Comparison of ENCODE assay signal across 17 cellular contexts in the genomic region with DNA sequence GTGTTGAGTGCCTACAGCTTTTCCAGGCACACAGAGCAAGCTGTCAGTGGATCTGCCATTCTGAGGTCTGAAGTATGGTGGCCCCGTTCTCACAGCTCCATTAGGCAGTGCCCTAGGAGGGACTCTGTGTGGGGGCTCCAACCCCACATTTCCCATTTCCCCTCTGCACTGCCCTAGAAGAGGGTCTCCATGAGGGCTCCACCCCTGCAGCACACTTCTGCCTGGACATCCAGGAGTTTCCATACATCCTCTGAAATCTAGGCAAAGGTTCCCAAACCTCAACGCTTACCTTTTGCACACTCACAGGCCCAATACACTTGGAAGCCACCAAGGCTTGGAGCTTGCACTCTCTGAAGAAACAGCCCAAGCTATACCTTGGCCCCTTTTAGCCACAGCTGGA.
DNase-seq lines count a peak whose midpoint lies in the region; ATAC-seq, FAIRE-seq and TF ChIP-seq lines count a peak whose summit lies in the region.
"Had no signal": no experiment of that assay in that cellular context is flagged by ENCODE, and none has a peak within 500 bp of the region (broad histone marks: within the 10 kb centered on the region; RNA-seq: fewer than 3 reads in every experiment).

No MANE protein-coding gene starts in this region.

- H4K5ac ChIP-seq in mesendoderm (ENCODE audit: low read length) = no peak overlapping the region

- peaks cover 24% of the 10 kb centered on the region for H3K9me3 ChIP-seq in HepG2 (ENCODE audit: low read length)
- H3K9me3 ChIP-seq in right lobe of liver = no peaks in the 10 kb centered on the region
- H3K9me3 ChIP-seq in OCI-LY7 (ENCODE audit: low read length) = peaks cover 10% of the 10 kb centered on the region; the same call in 1 of the 2 replicates
- peaks cover 11% of the 10 kb centered on the region for H3K9me3 ChIP-seq in CD4-positive, alpha-beta T cell (ENCODE audit: control insufficient read depth, low read length)
- H3K9me3 ChIP-seq: BE2C had no signal

- H3K9me2 ChIP-seq in OCI-LY7 (ENCODE audit: insufficient read depth, low read length) = no peaks in the 10 kb centered on the region

- BruUV-seq in HepG2 (replicated peaks; lab: Mats Ljungman, UMichigan) (no TSS peak), OCI-LY7 (replicated peaks; lab: Mats Ljungman, UMichigan) (no TSS peak)

- H3K9ac ChIP-seq in HepG2 (ENCODE audit: insufficient read depth, low read depth, low read length) = no peak overlapping the region
- H3K9ac ChIP-seq in mesendoderm (ENCODE audit: low read length) = no peak overlapping the region

- no peak for ATAC-seq in HepG2
- ATAC-seq in right lobe of liver = no peak
- ATAC-seq in CD4-positive, alpha-beta T cell (ENCODE audit: poor library complexity) = no peak

- FAIRE-seq in HepG2 (lab: Jason Lieb, UNC) = no peak
- FAIRE-seq: D721Med, GM19239 had no signal

- H3K36me3 Mint-ChIP-seq in CD4-positive, alpha-beta T cell (ENCODE audit: low read depth) = no peaks in the 10 kb centered on the region
- H3K36me3 Mint-ChIP-seq: CD4-positive, CD25-positive, alpha-beta regulatory T cell had no signal

- no peaks in the 10 kb centered on the region for H3K79me1 ChIP-seq in mesendoderm (ENCODE audit: low read length)

- H3K4me1 ChIP-seq in HepG2 (ENCODE audit: insufficient read depth, low read length) (peaks cover 11% of the 10 kb centered on the region), right lobe of liver (no peaks in the 10 kb centered on the region), OCI-LY7 (ENCODE audit: insufficient read depth, low read length, poor library complexity, severe bottlenecking) (no peaks in the 10 kb centered on the region), mesendoderm (ENCODE audit: control insufficient read depth, low read depth, low read length) (no peaks in the 10 kb centered on the region)
- H3K4me1 ChIP-seq: BE2C, Caco-2, HAP-1 had no signal

- no peak for DNase-seq in HepG2 (ENCODE audit: low spot score)
- no peak for DNase-seq in right lobe of liver
- peak; percentile 14 for DNase-seq in OCI-LY7 (ENCODE audit: low spot score)
- peak; percentile 31 for DNase-seq in mesendoderm
- DNase-seq in amygdala (lab: John Stamatoyannopoulos, UW) = no peak
- DNase-seq in CD4-positive, alpha-beta T cell = no peak
- DNase-seq in NAMALWA (ENCODE audit: low spot score) = no peak
- DNase-seq: ACHN; BE2C; C1 segment of cervical spinal cord; CD4-positive, CD25-positive, alpha-beta regulatory T cell; DMS79; GF-D8 had no signal

- POLR2A ChIA-PET in HepG2 (lab: Yijun Ruan, JAX) = no interaction called here
- POLR2A ChIA-PET in OCI-LY7 (lab: Charles Lee) = no interaction called here
- POLR2A ChIA-PET in CD4-positive, alpha-beta T cell (lab: Charles Lee) = no interaction called here

- no peak for TF ChIP-seq RAD21 in HepG2 (CRISPR knock-in tag; IDR thresholded peaks at IDR 0.05)

- no peak overlapping the region for H3K27ac ChIP-seq in HepG2 (ENCODE audit: extremely low read length, insufficient read depth, low read length)
- H3K27ac ChIP-seq in right lobe of liver = no peak overlapping the region
- no peak overlapping the region for H3K27ac ChIP-seq in OCI-LY7 (ENCODE audit: low read depth, low read length, poor library complexity, severe bottlenecking)
- no peak overlapping the region for H3K27ac ChIP-seq in mesendoderm (ENCODE audit: low read depth, low read length)
- no peak overlapping the region for H3K27ac ChIP-seq in CD4-positive, alpha-beta T cell (ENCODE audit: low read depth, low read length)

- H3K4me2 ChIP-seq in HepG2 (ENCODE audit: low read depth, low read length) = no peak overlapping the region
- H3K4me2 ChIP-seq in OCI-LY7 (ENCODE audit: low read length) = no peak overlapping the region
- no peak overlapping the region for H3K4me2 ChIP-seq in mesendoderm (ENCODE audit: low read length)

- no peak overlapping the region for H3K56ac ChIP-seq in mesendoderm (ENCODE audit: low read length)

- H2BK120ac ChIP-seq in mesendoderm (ENCODE audit: low read depth, low read length) = no peak overlapping the region

- in situ Hi-C loops in HepG2 (cut with HindIII; ENCODE audit: extremely low pct_ligation_motif_present, low pct_unique_long_range_greater_than_20kb) = no loop called here

- intact Hi-C loops in HepG2 (cut with micrococcal nuclease; ENCODE audit: unreplicated experiment) = loop anchor here (5.0 to 10.0 kb wide), 2 partner anchors 84 to 746 kb away; no protein-coding TSS in a partner anchor
- intact Hi-C loops in right lobe of liver (cut with DNase I) = no loop called here
- intact Hi-C loops in OCI-LY7 (cut with micrococcal nuclease; ENCODE audit: unreplicated experiment) = no loop called here
- intact Hi-C loops in CD4-positive, alpha-beta T cell (cut with DNase I, micrococcal nuclease) = no loop called here

- TF ChIP-seq POLR2A in HepG2 (IDR thresholded peaks at IDR 0.05; ENCODE audit: insufficient read depth in 1 of 2, low read depth in 2 of 2, low read length in 2 of 2) (no peak), right lobe of liver (IDR thresholded peaks at IDR 0.05) (no peak)

- H3K36me3 ChIP-seq in HepG2 (replicated peaks in 1 of 2; ENCODE audit: control insufficient read depth in 1 of 2, insufficient read depth in 2 of 2, low read length in 2 of 2) (no peaks in the 10 kb centered on the region), right lobe of liver (no peaks in the 10 kb centered on the region), OCI-LY7 (ENCODE audit: insufficient read depth, low read length) (no peaks in the 10 kb centered on the region), mesendoderm (ENCODE audit: control insufficient read depth, insufficient read depth, low read length) (no peaks in the 10 kb centered on the region)
- H3K36me3 ChIP-seq: BE2C, HAP-1 had no signal

- H4K20me1 ChIP-seq in HepG2 (ENCODE audit: insufficient read depth, low read length) = no peaks in the 10 kb centered on the region
- no peaks in the 10 kb centered on the region for H4K20me1 ChIP-seq in OCI-LY7 (ENCODE audit: insufficient read depth, low read length)

- H2BK5ac ChIP-seq in mesendoderm (ENCODE audit: low read length) = no peak overlapping the region

- H3K79me2 ChIP-seq in HepG2 (ENCODE audit: insufficient read depth, low read length) (no peaks in the 10 kb centered on the region), OCI-LY7 (ENCODE audit: insufficient read depth, low read depth, low read length) (no peaks in the 10 kb centered on the region), mesendoderm (ENCODE audit: control insufficient read depth, insufficient read depth, low read length) (no peaks in the 10 kb centered on the region)

- no peak overlapping the region for H3K4ac ChIP-seq in mesendoderm (ENCODE audit: low read depth, low read length)

- H3K4me1 Mint-ChIP-seq in CD4-positive, alpha-beta T cell (ENCODE audit: low read depth) = no peaks in the 10 kb centered on the region
- H3K4me1 Mint-ChIP-seq: CD4-positive, CD25-positive, alpha-beta regulatory T cell had no signal

- TF ChIP-seq CTCF in HepG2 (CRISPR knock-in tag; IDR thresholded peaks at IDR 0.05) = no peak
- TF ChIP-seq CTCF in right lobe of liver (IDR thresholded peaks at IDR 0.05) = no peak
- no peak for TF ChIP-seq CTCF in OCI-LY7 (conservative IDR thresholded peaks at IDR 0.05; ENCODE audit: low read length)
- no peak for TF ChIP-seq CTCF in CD4-positive, alpha-beta T cell (IDR thresholded peaks at IDR 0.05)

- H4K8ac ChIP-seq in mesendoderm (ENCODE audit: low read depth, low read length) = no peak overlapping the region

- H2AFZ ChIP-seq in HepG2 (ENCODE audit: low read length) (no peak overlapping the region), OCI-LY7 (ENCODE audit: low read length) (no peak overlapping the region)

- H3K27ac Mint-ChIP-seq in CD4-positive, alpha-beta T cell = no peak overlapping the region
- H3K27ac Mint-ChIP-seq: CD4-positive, CD25-positive, alpha-beta regulatory T cell had no signal

- TF ChIP-seq EP300 in HepG2 (IDR thresholded peaks at IDR 0.05; ENCODE audit: low read depth in 2 of 2, low read length in 2 of 2) = no peak
- no peak for TF ChIP-seq EP300 in HepG2 (CRISPR knock-in tag; IDR thresholded peaks at IDR 0.05; ENCODE audit: borderline replicate concordance)

- no peaks in the 10 kb centered on the region for H3K27me3 ChIP-seq in HepG2 (ENCODE audit: control insufficient read depth in 1 of 2, insufficient read depth in 2 of 2, low read length in 2 of 2)
- no peaks in the 10 kb centered on the region for H3K27me3 ChIP-seq in right lobe of liver
- H3K27me3 ChIP-seq in mesendoderm (ENCODE audit: insufficient read depth, low read length, poor library complexity) = no peaks in the 10 kb centered on the region
- H3K27me3 ChIP-seq in CD4-positive, alpha-beta T cell (ENCODE audit: control insufficient read depth, insufficient read depth, low read length) = no peaks in the 10 kb centered on the region
- H3K27me3 ChIP-seq: BE2C had no signal

- no peak overlapping the region for H3K18ac ChIP-seq in mesendoderm (ENCODE audit: low read length)

- CTCF ChIA-PET in HepG2 (lab: Yijun Ruan, JAX; ENCODE audit: low intra/inter-chr PET ratio, low total read pairs) = no interaction called here
- CTCF ChIA-PET in OCI-LY7 (lab: Charles Lee; ENCODE audit: unreplicated experiment) = no interaction called here
- CTCF ChIA-PET in CD4-positive, alpha-beta T cell (lab: Charles Lee) = no interaction called here

- 100% methylated on average over 1 of the region's 2 CpGs for WGBS in HepG2 (ENCODE audit: low lambda C conversion rate)
- 86% methylated on average over 1 of the region's 2 CpGs for whole genome bisulfite sequencing in right lobe of liver (ENCODE audit: insufficient coverage, low coverage, low lambda C conversion rate, missing lambda C conversion rate)
- WGBS in mesendoderm (ENCODE audit: extremely low coverage, insufficient coverage, low lambda C conversion rate) = no CpG with 5 or more reads among the region's 2 CpGs

- H3K23ac ChIP-seq in mesendoderm (ENCODE audit: low read length) = no peak overlapping the region

- H3K4me3 ChIP-seq in HepG2 (replicated peaks in 1 of 3; ENCODE audit: insufficient read depth in 1 of 3, low read depth in 2 of 3, low read length in 3 of 3) (no peak overlapping the region), right lobe of liver (no peak overlapping the region), OCI-LY7 (ENCODE audit: low read depth, low read length, poor library complexity, severe bottlenecking) (no peak overlapping the region), mesendoderm (ENCODE audit: low read length) (no peak overlapping the region)
- H3K4me3 ChIP-seq: HAP-1 had no signal

- H3K9me3 Mint-ChIP-seq in CD4-positive, alpha-beta T cell = peaks cover 6% of the 10 kb centered on the region

- H2AK5ac ChIP-seq in mesendoderm (ENCODE audit: low read length) = no peak overlapping the region

- H2BK15ac ChIP-seq in mesendoderm (replicated peaks; ENCODE audit: low read depth) = no peak overlapping the region

- H3K4me3 Mint-ChIP-seq in CD4-positive, alpha-beta T cell = no peak overlapping the region
- H3K4me3 Mint-ChIP-seq: CD4-positive, CD25-positive, alpha-beta regulatory T cell had no signal

- H3K27me3 Mint-ChIP-seq in CD4-positive, alpha-beta T cell = no peaks in the 10 kb centered on the region
- H3K27me3 Mint-ChIP-seq: CD4-positive, CD25-positive, alpha-beta regulatory T cell had no signal

TF ChIP-seq in HepG2, 621 proteins besides CTCF, POLR2A, EP300 and RAD21 (continues in another document):
- TF ChIP-seq ISX (CRISPR knock-in tag; conservative IDR thresholded peaks at IDR 0.05) (no peak), SETDB1 (CRISPR knock-in tag; IDR thresholded peaks at IDR 0.05; ENCODE audit: borderline replicate concordance) (0 out of 2 replicates have a peak, but pooled peaks have one; percentile 35)

Comparison
In these comparisons a context has a peak if more than half of its experiments do, and no peak if none do; other contexts are left out.
1. DNase-seq: peak in OCI-LY7 (single experiment) and mesendoderm (single experiment); none in HepG2 (single experiment), right lobe of liver (0 of 3), amygdala (0 of 56), CD4-positive, alpha-beta T cell (0 of 10) and NAMALWA (single experiment).